Comparison of ENCODE assay signal across 13 cellular contexts in the genomic region with DNA sequence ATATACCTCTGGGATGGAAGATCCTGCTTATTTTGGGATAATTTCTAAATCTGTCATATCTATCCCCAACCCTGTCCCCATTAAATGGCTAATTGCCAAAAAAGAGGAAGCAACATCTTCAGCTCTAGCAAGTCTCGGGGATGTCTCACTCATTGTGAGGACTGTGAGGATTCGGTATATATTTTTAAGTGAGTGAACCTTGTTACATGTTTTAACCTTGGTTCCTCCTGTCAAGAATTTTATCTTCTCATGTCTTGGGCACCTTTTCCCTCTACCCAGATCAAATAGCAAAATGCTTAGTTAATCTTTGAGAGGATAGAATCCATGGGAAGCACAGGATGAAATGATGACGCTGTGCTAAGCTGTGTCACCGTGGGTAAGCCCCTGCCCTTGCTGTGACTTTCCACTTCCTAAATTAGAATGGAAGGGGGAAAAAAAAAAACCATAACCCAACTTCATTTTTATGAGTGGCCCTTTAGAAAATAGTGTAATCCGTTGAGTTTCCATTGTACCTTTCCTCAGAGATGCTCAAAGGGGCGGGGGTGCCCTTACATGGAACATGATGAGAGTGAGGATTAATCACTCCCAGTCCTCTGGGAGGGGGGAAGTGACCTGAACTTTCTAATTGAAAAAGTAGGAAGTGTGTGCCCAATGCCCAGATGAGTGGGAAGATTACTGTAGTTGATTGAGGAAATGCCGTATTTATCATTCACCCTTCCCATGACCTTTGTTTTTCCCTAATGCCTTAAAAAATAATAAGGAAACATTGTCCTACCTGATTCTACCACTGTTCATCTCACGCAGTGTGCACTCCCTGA. TPM values are rescaled to one million over a fixed set of nuclear protein-coding genes. Genes with fewer than 3 reads are reported as not detected.
DNase-seq lines count a peak whose midpoint lies in the region; ATAC-seq lines count a peak whose summit lies in the region.
"Had no signal": no experiment of that assay in that cellular context is flagged by ENCODE, and none has a peak within 500 bp of the region (broad histone marks: within the 10 kb centered on the region; RNA-seq: fewer than 3 reads in every experiment).

No MANE protein-coding gene starts in this region.

- CTCF ChIA-PET in naive thymus-derived CD4-positive, alpha-beta T cell (lab: Charles Lee), result interaction anchor here (0.5 to 1.1 kb wide), 2 partner anchors 8 to 26 kb away, joined by 3 read pairs; no protein-coding TSS in a partner anchor

- peaks cover 32 to 73% of the 10 kb centered on the region in 2 donors for H3K4me1 ChIP-seq in naive thymus-derived CD4-positive, alpha-beta T cell (ENCODE audit: control insufficient read depth in 2 of 2, insufficient read depth in 2 of 2, low read length in 2 of 2)

- peaks cover 9% of the 10 kb centered on the region for H3K36me3 Mint-ChIP-seq in activated naive CD8-positive, alpha-beta T cell
- peaks cover 0 to 24% (median 13%) of the 10 kb centered on the region in 5 donors for H3K36me3 Mint-ChIP-seq in naive thymus-derived CD4-positive, alpha-beta T cell

- H3K4me3 ChIP-seq in GM08714 (ENCODE audit: low read length), result peak overlapping the region; percentile 34
- H3K4me3 ChIP-seq in naive thymus-derived CD4-positive, alpha-beta T cell (ENCODE audit: low read length), result no peak overlapping the region

- peak; percentile 93 for DNase-seq in CD1c-positive myeloid dendritic cell (ENCODE audit: extremely low spot score)
- DNase-seq in naive thymus-derived CD4-positive, alpha-beta T cell, result no peak
- no peak for DNase-seq in GM19240 (ENCODE audit: insufficient read length, low spot score)
- DNase-seq: activated naive CD8-positive, alpha-beta T cell treated with anti-CD3 and anti-CD28 coated beads, Interleukin-2, amount 10 ng/mL, durations not matched to agents 7 days and 5 days; DMS 273 treated with DMSO at 0.1 percent for 48 hours; naive B cell; NCI-H187 treated with DMSO at 0.1 percent for 48 hours had no signal

- H3K27me3 Mint-ChIP-seq in activated naive CD8-positive, alpha-beta T cell, result no peaks in the 10 kb centered on the region
- H3K27me3 Mint-ChIP-seq in naive thymus-derived CD4-positive, alpha-beta T cell, result no peaks in the 10 kb centered on the region
- H3K27me3 Mint-ChIP-seq: activated naive CD8-positive, alpha-beta T cell treated with anti-CD3 and anti-CD28 coated beads, Interleukin-2, amount 10 ng/mL, durations not matched to agents 7 days and 5 days; naive B cell had no signal

- ATAC-seq in naive thymus-derived CD4-positive, alpha-beta T cell, result peak; percentile 20
- ATAC-seq in HG03442 (IDR thresholded peaks at IDR 0.05; ENCODE audit: unreplicated experiment) (no peak), GM19395 (IDR thresholded peaks at IDR 0.05; ENCODE audit: unreplicated experiment) (no peak)

- H3K27ac Mint-ChIP-seq in activated naive CD8-positive, alpha-beta T cell, result peak overlapping the region; percentile 81
- peak overlapping the region in 7 of 9 donors; percentile 37 to 96 (median 81) for H3K27ac Mint-ChIP-seq in naive thymus-derived CD4-positive, alpha-beta T cell
- H3K27ac Mint-ChIP-seq: activated naive CD8-positive, alpha-beta T cell treated with anti-CD3 and anti-CD28 coated beads, Interleukin-2, amount 10 ng/mL, durations not matched to agents 7 days and 5 days had no signal

- intact Hi-C loops in naive thymus-derived CD4-positive, alpha-beta T cell (cut with micrococcal nuclease), result no loop called here

- H3K9me3 ChIP-seq in naive thymus-derived CD4-positive, alpha-beta T cell (ENCODE audit: control insufficient read depth in 2 of 3, low read length in 3 of 3), result no peaks in the 10 kb centered on the region

- H3K36me3 ChIP-seq in naive thymus-derived CD4-positive, alpha-beta T cell (ENCODE audit: control insufficient read depth in 2 of 3, insufficient read depth in 3 of 3, low read length in 3 of 3), result peaks cover 0 to 19% (median 14%) of the 10 kb centered on the region in 3 experiments

- no peaks in the 10 kb centered on the region for H3K27me3 ChIP-seq in naive thymus-derived CD4-positive, alpha-beta T cell (ENCODE audit: control insufficient read depth in 2 of 2, insufficient read depth in 2 of 2, low read length in 2 of 2)

- H3K4me1 Mint-ChIP-seq in activated naive CD8-positive, alpha-beta T cell (ENCODE audit: low read depth), result peaks cover 90% of the 10 kb centered on the region
- H3K4me1 Mint-ChIP-seq in naive thymus-derived CD4-positive, alpha-beta T cell, result peaks cover 54 to 99% (median 93%) of the 10 kb centered on the region in 7 donors

- H3K27ac ChIP-seq in naive thymus-derived CD4-positive, alpha-beta T cell (ENCODE audit: low read depth, low read length), result no peak overlapping the region
- H3K27ac ChIP-seq: VCaP had no signal

- POLR2A ChIA-PET in naive thymus-derived CD4-positive, alpha-beta T cell (lab: Charles Lee), result interaction anchor here (0.8 to 1.4 kb wide), 3 partner anchors 27 to 227 kb away, joined by 3 read pairs; no protein-coding TSS in a partner anchor

- peak overlapping the region; percentile 63 for H3K4me3 Mint-ChIP-seq in activated naive CD8-positive, alpha-beta T cell
- H3K4me3 Mint-ChIP-seq in naive thymus-derived CD4-positive, alpha-beta T cell, result peak overlapping the region in 8 of 10 donors; percentile 21 to 99 (median 74)
- H3K4me3 Mint-ChIP-seq: activated naive CD8-positive, alpha-beta T cell treated with anti-CD3 and anti-CD28 coated beads, Interleukin-2, amount 10 ng/mL, durations not matched to agents 7 days and 5 days; endodermal cell had no signal

- H3K9me3 Mint-ChIP-seq in activated naive CD8-positive, alpha-beta T cell (ENCODE audit: low read depth), result no peaks in the 10 kb centered on the region
- no peaks in the 10 kb centered on the region for H3K9me3 Mint-ChIP-seq in naive thymus-derived CD4-positive, alpha-beta T cell
- H3K9me3 Mint-ChIP-seq: activated naive CD8-positive, alpha-beta T cell treated with anti-CD3 and anti-CD28 coated beads, Interleukin-2, amount 10 ng/mL, durations not matched to agents 7 days and 5 days; endodermal cell; naive B cell had no signal

RNA-seq across cellular contexts. Expression of a gene that starts 7.7 kb away (rescaled TPM):
- total RNA-seq in naive thymus-derived CD4-positive, alpha-beta T cell, result 100 to 1,000 TPM; 228 to 315 (median 287) TPM
- 10 to 100 TPM; 75.0 to 86.0 TPM for polyA plus RNA-seq in naive thymus-derived CD4-positive, alpha-beta T cell
